ENCODE assay signal across 8 cellular contexts in genomic region chr6:35259194-35259945, GRCh38. TPM values are rescaled to one million over a fixed set of nuclear protein-coding genes. Genes with fewer than 3 reads are reported as not detected.
DNase-seq lines count a peak whose midpoint lies in the region; ATAC-seq and TF ChIP-seq lines count a peak whose summit lies in the region.

Gene ZNF76, plus strand, starts transcription at chr6:35259735. Its CDS starts 21,417 bp downstream, at chr6:35281152.

- no peaks in the 10 kb centered on the region for H3K9me3 Mint-ChIP-seq in endothelial cell (ENCODE audit: unreplicated experiment)

- no peaks in the 10 kb centered on the region for H3K9me3 ChIP-seq in HUES64 (ENCODE audit: insufficient read depth, low read depth, low read length)
- no peaks in the 10 kb centered on the region for H3K9me3 ChIP-seq in OCI-LY1 (ENCODE audit: low read length)

- H3K27me3 Mint-ChIP-seq in endothelial cell (ENCODE audit: unreplicated experiment): peaks cover 1% of the 10 kb centered on the region

- H3K9me2 ChIP-seq in OCI-LY1 (ENCODE audit: low read depth, low read length): no peaks in the 10 kb centered on the region

- in situ Hi-C loops in Caki2 (cut with HindIII; ENCODE audit: low pct_unique_long_range_greater_than_20kb, low sequenced_read_pairs): no loop called here

- H3K27me3 ChIP-seq in HUES64 (ENCODE audit: insufficient read depth, low read length) (no peaks in the 10 kb centered on the region), OCI-LY1 (ENCODE audit: insufficient read depth, low read length) (no peaks in the 10 kb centered on the region)

- peak within 1 kb of the TSS; percentile 97 for H3K4me3 Mint-ChIP-seq in endothelial cell (ENCODE audit: unreplicated experiment)

- H3F3A ChIP-seq in OCI-LY1 (ENCODE audit: insufficient read depth, low read length): peaks cover 6% of the 10 kb centered on the region; the same call in 1 of the 2 replicates

- H3K36me3 ChIP-seq in HUES64 (ENCODE audit: insufficient read depth, low read length) (no peaks in the 10 kb centered on the region), OCI-LY1 (ENCODE audit: insufficient read depth, low read length) (no peaks in the 10 kb centered on the region)

- peaks cover 15% of the 10 kb centered on the region for H3K4me1 Mint-ChIP-seq in endothelial cell (ENCODE audit: unreplicated experiment)

- H3K9ac ChIP-seq in HUES64 (ENCODE audit: low read depth, low read length) (peak within 1 kb of the TSS; percentile 94), OCI-LY1 (ENCODE audit: low read length) (peak within 1 kb of the TSS; percentile 91)

- H4K20me1 ChIP-seq in OCI-LY1 (ENCODE audit: insufficient read depth, low read length): no peaks in the 10 kb centered on the region

- ATAC-seq in GM21423 (IDR thresholded peaks at IDR 0.05; ENCODE audit: unreplicated experiment): peak; percentile 82

- H2AFZ ChIP-seq in OCI-LY1 (ENCODE audit: low read length): no peak within 1 kb of the TSS

- no peaks in the 10 kb centered on the region for H3K79me2 ChIP-seq in OCI-LY1 (ENCODE audit: insufficient read depth, low read length)

- H3K27ac ChIP-seq in HUES64 (ENCODE audit: low read depth, low read length) (peak within 1 kb of the TSS; percentile 99), OCI-LY1 (ENCODE audit: low read depth, low read length, poor library complexity, severe bottlenecking) (peak within 1 kb of the TSS; percentile 78)

- TF ChIP-seq CTCF in OCI-LY1 (IDR thresholded peaks at IDR 0.05; ENCODE audit: low read length): no peak
- no peak for TF ChIP-seq CTCF in endothelial cell (IDR thresholded peaks at IDR 0.05; ENCODE audit: unreplicated experiment)

- WGBS in HUES64: under 1% methylated on average over 82 of the region's 82 CpGs

- H3K4me3 ChIP-seq in HUES64 (ENCODE audit: low read length) (peak within 1 kb of the TSS; percentile 74), OCI-LY1 (ENCODE audit: low read depth, low read length, poor library complexity, severe bottlenecking) (peak within 1 kb of the TSS; percentile 79)

- H3K4me2 ChIP-seq in OCI-LY1 (ENCODE audit: low read length): peak within 1 kb of the TSS; percentile 84

- no peaks in the 10 kb centered on the region for H3K36me3 Mint-ChIP-seq in endothelial cell (ENCODE audit: low read depth, unreplicated experiment)

- H3K4me1 ChIP-seq in HUES64 (ENCODE audit: insufficient read depth, low read length) (peaks cover 11% of the 10 kb centered on the region), OCI-LY1 (ENCODE audit: insufficient read depth, low read length, severe bottlenecking) (peaks cover 37% of the 10 kb centered on the region)

- DNase-seq in Caki2 (ENCODE audit: low read depth) (peak; percentile 99), endothelial cell (ENCODE audit: low spot score) (peak; percentile 99), midbrain (lab: John Stamatoyannopoulos, UW) (peak; percentile 99)
- DNase-seq in activated CD8-positive, alpha-beta memory T cell treated with anti-CD3 and anti-CD28 coated beads, Interleukin-2, amount 50 U/mL, for 4 hours: peak; percentile 92
- DNase-seq in stimulated activated CD8-positive, alpha-beta memory T cell treated with anti-CD3 and anti-CD28 coated beads, Interleukin-2, amount 100 ng/mL, for 1 hour (ENCODE audit: low read depth in 2 of 2): peak; percentile 78 to 84

- peak within 1 kb of the TSS; percentile 95 for H3K27ac Mint-ChIP-seq in endothelial cell (ENCODE audit: unreplicated experiment)

RNA-seq across cellular contexts. Expression of gene ZNF76, which starts in this region (rescaled TPM):
- 15.2 and 18.3 TPM in 2 replicates for total RNA-seq in Caki2 (2014; rRNA removed; shearing (Covaris generic); ENCODE audit: low replicate concordance)
- 20.9 TPM for polyA plus RNA-seq in HUES64 (2013, experiment 1 of 2)
- 18.4 TPM for polyA plus RNA-seq in HUES64 (2013, experiment 2 of 2)
- total RNA-seq in endothelial cell (ENCODE audit: unreplicated experiment): 26.4 TPM

Comparison
In these comparisons a context has a peak if more than half of its experiments do, and no peak if none do; other contexts are left out.
1. Peak in every context shown above with its lines: DNase-seq, ATAC-seq, H3K4me3 ChIP-seq and H3K27ac ChIP-seq.